ENCODE assay signal across 14 cellular contexts in the genomic region with DNA sequence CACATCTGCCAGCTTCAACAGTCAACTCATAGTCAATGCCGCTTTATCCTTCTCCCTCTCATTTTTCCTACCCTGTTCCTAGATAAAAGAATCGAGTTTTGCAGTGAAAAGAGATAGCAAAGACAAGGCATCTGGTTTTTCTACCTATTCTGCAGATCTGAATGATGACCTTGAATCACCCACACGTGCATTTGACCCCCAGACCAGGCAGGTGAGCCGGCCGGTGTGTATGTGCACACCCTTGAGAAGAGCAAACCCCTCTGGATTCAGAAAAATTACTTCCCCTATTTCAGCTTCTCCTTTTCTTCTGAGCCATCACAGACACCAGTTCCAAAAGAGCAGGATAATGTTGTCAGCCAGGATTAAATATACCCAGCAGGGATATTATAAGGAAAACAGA.
DNase-seq lines count a peak whose midpoint lies in the region; ATAC-seq and TF ChIP-seq lines count a peak whose summit lies in the region.
"Had no signal": no experiment of that assay in that cellular context is flagged by ENCODE, and none has a peak within 500 bp of the region (broad histone marks: within the 10 kb centered on the region; RNA-seq: fewer than 3 reads in every experiment).

No MANE protein-coding gene starts in this region.

- H3K4me3 ChIP-seq in SK-N-SH (ENCODE audit: low read depth in 2 of 2, low read length in 1 of 2) = no peak overlapping the region
- H3K4me3 ChIP-seq in esophagus muscularis mucosa = no peak overlapping the region
- H3K4me3 ChIP-seq: GM23248 had no signal

- peaks cover 28% of the 10 kb centered on the region for H3F3A ChIP-seq in SK-N-SH (replicated peaks; ENCODE audit: insufficient read depth)

- no peak overlapping the region for H2AFZ ChIP-seq in SK-N-SH (ENCODE audit: low read depth)
- H2AFZ ChIP-seq: GM23248 had no signal

- ATAC-seq in SK-N-SH treated with all-trans-retinoic acid at 6 μM for 48 hours = no peak; the same call in 1 of the 3 replicates
- ATAC-seq: HCT116 had no signal

- TF ChIP-seq RAD21 in SK-N-SH (IDR thresholded peaks at IDR 0.05; ENCODE audit: low read length) = no peak

- H3K27ac ChIP-seq in SK-N-SH (ENCODE audit: low read depth in 2 of 2, low read length in 1 of 2) = peak overlapping the region; percentile 40 to 93
- no peak overlapping the region for H3K27ac ChIP-seq in esophagus muscularis mucosa (replicated peaks in 1 of 4)
- H3K27ac ChIP-seq: GM23248 had no signal

- CTCF ChIA-PET in SK-N-SH (lab: Yijun Ruan, JAX) = no interaction called here

- TF ChIP-seq POLR2A in esophagus muscularis mucosa (IDR thresholded peaks at IDR 0.05; ENCODE audit: low read depth) = no peak

- H3K9me3 ChIP-seq in SK-N-SH (no peaks in the 10 kb centered on the region), esophagus muscularis mucosa (no peaks in the 10 kb centered on the region)

- peak overlapping the region; percentile 17; the same call in 1 of the 2 replicates for H3K9ac ChIP-seq in SK-N-SH
- H3K9ac ChIP-seq: GM23248 had no signal

- POLR2A ChIA-PET in SK-N-SH (lab: Yijun Ruan, JAX) = no interaction called here

- TF ChIP-seq CTCF in SK-N-SH (IDR thresholded peaks at IDR 0.05) (no peak), esophagus muscularis mucosa (IDR thresholded peaks at IDR 0.05) (no peak)

- H3K27me3 ChIP-seq in SK-N-SH (ENCODE audit: insufficient read depth) (no peaks in the 10 kb centered on the region), esophagus muscularis mucosa (no peaks in the 10 kb centered on the region)

- H3K36me3 ChIP-seq in SK-N-SH (replicated peaks in 1 of 2; ENCODE audit: control insufficient read depth in 1 of 2, insufficient read depth in 2 of 2, low read length in 1 of 2) = no peaks in the 10 kb centered on the region
- no peaks in the 10 kb centered on the region for H3K36me3 ChIP-seq in esophagus muscularis mucosa

- H3K4me1 ChIP-seq in SK-N-SH (ENCODE audit: control insufficient read depth in 1 of 2, insufficient read depth in 2 of 2, low read depth in 1 of 2, low read length in 1 of 2) = peaks cover 4 to 6% of the 10 kb centered on the region in 2 experiments; a peak in 3 of 4 replicates
- peaks cover 3 to 7% (median 4%) of the 10 kb centered on the region in 4 donors for H3K4me1 ChIP-seq in esophagus muscularis mucosa

- no peak for TF ChIP-seq EP300 in SK-N-SH (IDR thresholded peaks at IDR 0.05; ENCODE audit: borderline replicate concordance in 1 of 2, low read depth in 1 of 2, low read length in 1 of 2)
- TF ChIP-seq EP300 in esophagus muscularis mucosa (IDR thresholded peaks at IDR 0.05) = no peak

- H3K79me2 ChIP-seq in SK-N-SH (ENCODE audit: insufficient read depth) = no peaks in the 10 kb centered on the region

- intact Hi-C loops in esophagus muscularis mucosa (cut with DNase I) = no loop called here

- DNase-seq in SK-N-SH = no peak
- DNase-seq in SKM-1 treated with dmso at 0.1 percent for 144 hours (lab: John Stamatoyannopoulos, UW; ENCODE audit: unreplicated experiment) = peak; percentile 6
- DNase-seq in esophagus muscularis mucosa (ENCODE audit: extremely low spot score) = peak; percentile 91
- DNase-seq in DMS 273 (lab: John Stamatoyannopoulos, UW; ENCODE audit: unreplicated experiment) = no peak
- no peak for DNase-seq in activated gamma-delta T cell treated with Interleukin-2 at 50 U/mL for 16 hours
- DNase-seq in activated naive CD4-positive, alpha-beta T cell (lab: John Stamatoyannopoulos, UW) = no peak
- DNase-seq: 8988T; C1 segment of cervical spinal cord; Calu3; CD4-positive, alpha-beta T cell; DMS79 had no signal

- peak overlapping the region; percentile 39; the same call in 1 of the 2 replicates for H3K4me2 ChIP-seq in SK-N-SH

- WGBS in SK-N-SH (ENCODE audit: low lambda C conversion rate) = 73% methylated on average over 5 of the region's 5 CpGs
- 60% methylated on average over 5 of the region's 5 CpGs for WGBS in esophagus muscularis mucosa

- no peaks in the 10 kb centered on the region for H3K9me2 ChIP-seq in SK-N-SH

- H4K20me1 ChIP-seq in SK-N-SH (ENCODE audit: insufficient read depth) = no peaks in the 10 kb centered on the region

TF ChIP-seq in SK-N-SH, 30 proteins besides CTCF, POLR2A, EP300 and RAD21 (continues in another document):
- no peak for TF ChIP-seq CHD2 (IDR thresholded peaks at IDR 0.05; ENCODE audit: low read length, partially characterized antibody)
- no peak for TF ChIP-seq ELF1 (IDR thresholded peaks at IDR 0.05)
- no peak for TF ChIP-seq SIN3A (IDR thresholded peaks at IDR 0.05; ENCODE audit: borderline replicate concordance, low read depth, low read length)
- TF ChIP-seq, protein P1, sequence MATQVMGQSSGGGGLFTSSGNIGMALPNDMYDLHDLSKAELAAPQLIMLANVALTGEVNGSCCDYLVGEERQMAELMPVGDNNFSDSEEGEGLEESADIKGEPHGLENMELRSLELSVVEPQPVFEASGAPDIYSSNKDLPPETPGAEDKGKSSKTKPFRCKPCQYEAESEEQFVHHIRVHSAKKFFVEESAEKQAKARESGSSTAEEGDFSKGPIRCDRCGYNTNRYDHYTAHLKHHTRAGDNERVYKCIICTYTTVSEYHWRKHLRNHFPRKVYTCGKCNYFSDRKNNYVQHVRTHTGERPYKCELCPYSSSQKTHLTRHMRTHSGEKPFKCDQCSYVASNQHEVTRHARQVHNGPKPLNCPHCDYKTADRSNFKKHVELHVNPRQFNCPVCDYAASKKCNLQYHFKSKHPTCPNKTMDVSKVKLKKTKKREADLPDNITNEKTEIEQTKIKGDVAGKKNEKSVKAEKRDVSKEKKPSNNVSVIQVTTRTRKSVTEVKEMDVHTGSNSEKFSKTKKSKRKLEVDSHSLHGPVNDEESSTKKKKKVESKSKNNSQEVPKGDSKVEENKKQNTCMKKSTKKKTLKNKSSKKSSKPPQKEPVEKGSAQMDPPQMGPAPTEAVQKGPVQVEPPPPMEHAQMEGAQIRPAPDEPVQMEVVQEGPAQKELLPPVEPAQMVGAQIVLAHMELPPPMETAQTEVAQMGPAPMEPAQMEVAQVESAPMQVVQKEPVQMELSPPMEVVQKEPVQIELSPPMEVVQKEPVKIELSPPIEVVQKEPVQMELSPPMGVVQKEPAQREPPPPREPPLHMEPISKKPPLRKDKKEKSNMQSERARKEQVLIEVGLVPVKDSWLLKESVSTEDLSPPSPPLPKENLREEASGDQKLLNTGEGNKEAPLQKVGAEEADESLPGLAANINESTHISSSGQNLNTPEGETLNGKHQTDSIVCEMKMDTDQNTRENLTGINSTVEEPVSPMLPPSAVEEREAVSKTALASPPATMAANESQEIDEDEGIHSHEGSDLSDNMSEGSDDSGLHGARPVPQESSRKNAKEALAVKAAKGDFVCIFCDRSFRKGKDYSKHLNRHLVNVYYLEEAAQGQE (IDR thresholded peaks at IDR 0.05; ENCODE audit: low read depth, low read length) = no peak
- no peak for TF ChIP-seq MXI1 (IDR thresholded peaks at IDR 0.05; ENCODE audit: low read depth, low read length)
- no peak for TF ChIP-seq GATA2 (CRISPR knock-in tag; IDR thresholded peaks at IDR 0.05)
- TF ChIP-seq SMC3 (IDR thresholded peaks at IDR 0.05; ENCODE audit: low read depth, low read length) = no peak

TF ChIP-seq in SK-N-SH treated with all-trans-retinoic acid at 6 μM for 48 hours, 23 proteins besides CTCF, POLR2A, EP300 and RAD21 (continues in another document):
- no peak for TF ChIP-seq ZNF70 (CRISPR knock-in tag; IDR thresholded peaks at IDR 0.05)
- TF ChIP-seq, protein P2, sequence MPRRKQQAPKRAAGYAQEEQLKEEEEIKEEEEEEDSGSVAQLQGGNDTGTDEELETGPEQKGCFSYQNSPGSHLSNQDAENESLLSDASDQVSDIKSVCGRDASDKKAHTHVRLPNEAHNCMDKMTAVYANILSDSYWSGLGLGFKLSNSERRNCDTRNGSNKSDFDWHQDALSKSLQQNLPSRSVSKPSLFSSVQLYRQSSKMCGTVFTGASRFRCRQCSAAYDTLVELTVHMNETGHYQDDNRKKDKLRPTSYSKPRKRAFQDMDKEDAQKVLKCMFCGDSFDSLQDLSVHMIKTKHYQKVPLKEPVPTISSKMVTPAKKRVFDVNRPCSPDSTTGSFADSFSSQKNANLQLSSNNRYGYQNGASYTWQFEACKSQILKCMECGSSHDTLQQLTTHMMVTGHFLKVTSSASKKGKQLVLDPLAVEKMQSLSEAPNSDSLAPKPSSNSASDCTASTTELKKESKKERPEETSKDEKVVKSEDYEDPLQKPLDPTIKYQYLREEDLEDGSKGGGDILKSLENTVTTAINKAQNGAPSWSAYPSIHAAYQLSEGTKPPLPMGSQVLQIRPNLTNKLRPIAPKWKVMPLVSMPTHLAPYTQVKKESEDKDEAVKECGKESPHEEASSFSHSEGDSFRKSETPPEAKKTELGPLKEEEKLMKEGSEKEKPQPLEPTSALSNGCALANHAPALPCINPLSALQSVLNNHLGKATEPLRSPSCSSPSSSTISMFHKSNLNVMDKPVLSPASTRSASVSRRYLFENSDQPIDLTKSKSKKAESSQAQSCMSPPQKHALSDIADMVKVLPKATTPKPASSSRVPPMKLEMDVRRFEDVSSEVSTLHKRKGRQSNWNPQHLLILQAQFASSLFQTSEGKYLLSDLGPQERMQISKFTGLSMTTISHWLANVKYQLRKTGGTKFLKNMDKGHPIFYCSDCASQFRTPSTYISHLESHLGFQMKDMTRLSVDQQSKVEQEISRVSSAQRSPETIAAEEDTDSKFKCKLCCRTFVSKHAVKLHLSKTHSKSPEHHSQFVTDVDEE (CRISPR knock-in tag; IDR thresholded peaks at IDR 0.05) = no peak
- no peak for TF ChIP-seq OSR1 (CRISPR knock-in tag; IDR thresholded peaks at IDR 0.05)
- no peak for TF ChIP-seq CSDC2 (CRISPR knock-in tag; IDR thresholded peaks at IDR 0.05)
- TF ChIP-seq, protein P3, sequence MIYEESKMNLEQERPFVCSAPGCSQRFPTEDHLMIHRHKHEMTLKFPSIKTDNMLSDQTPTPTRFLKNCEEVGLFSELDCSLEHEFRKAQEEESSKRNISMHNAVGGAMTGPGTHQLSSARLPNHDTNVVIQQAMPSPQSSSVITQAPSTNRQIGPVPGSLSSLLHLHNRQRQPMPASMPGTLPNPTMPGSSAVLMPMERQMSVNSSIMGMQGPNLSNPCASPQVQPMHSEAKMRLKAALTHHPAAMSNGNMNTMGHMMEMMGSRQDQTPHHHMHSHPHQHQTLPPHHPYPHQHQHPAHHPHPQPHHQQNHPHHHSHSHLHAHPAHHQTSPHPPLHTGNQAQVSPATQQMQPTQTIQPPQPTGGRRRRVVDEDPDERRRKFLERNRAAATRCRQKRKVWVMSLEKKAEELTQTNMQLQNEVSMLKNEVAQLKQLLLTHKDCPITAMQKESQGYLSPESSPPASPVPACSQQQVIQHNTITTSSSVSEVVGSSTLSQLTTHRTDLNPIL (CRISPR knock-in tag; IDR thresholded peaks at IDR 0.05; ENCODE audit: low read depth) = no peak
- no peak for TF ChIP-seq ZFP30 (CRISPR knock-in tag; IDR thresholded peaks at IDR 0.05)

Comparison
In these comparisons a context has a peak if more than half of its experiments do, and no peak if none do; other contexts are left out.
1. DNase-seq: peak in SKM-1 treated with dmso at 0.1 percent for 144 hours (single experiment) and esophagus muscularis mucosa (single experiment); none in SK-N-SH (single experiment), DMS 273 (single experiment), activated gamma-delta T cell treated with Interleukin-2 at 50 U/mL for 16 hours (single experiment) and activated naive CD4-positive, alpha-beta T cell (0 of 4).
2. H3K27ac ChIP-seq: peak in SK-N-SH (2 of 2); none in esophagus muscularis mucosa (0 of 4).